23 cellular contexts compared by ENCODE assay signal in genomic region chr11:112161012-112161411, GRCh38. TPM values are rescaled to one million over a fixed set of nuclear protein-coding genes. Genes with fewer than 3 reads are reported as not detected.
DNase-seq lines count a peak whose midpoint lies in the region; ATAC-seq, FAIRE-seq and TF ChIP-seq lines count a peak whose summit lies in the region.
"Had no signal": no experiment of that assay in that cellular context is flagged by ENCODE, and none has a peak within 500 bp of the region (broad histone marks: within the 10 kb centered on the region; RNA-seq: fewer than 3 reads in every experiment).

No MANE protein-coding gene starts in this region.

- ATAC-seq in HepG2 (no peak), T-cell (replicated peaks in 1 of 4) (no peak)
- ATAC-seq: GM12878; stimulated activated memory B cell treated with anti-CD40 and anti-IgM and Interleukin-4, amounts not matched to agents 10 μg/mL and 1 μg/mL and 100 μg/mL, for 72 hours had no signal

- H3K27ac ChIP-seq in liver (ENCODE audit: low read depth in 1 of 2, low read length in 2 of 2) (peak overlapping the region; percentile 8 to 28), HepG2 (ENCODE audit: extremely low read length, insufficient read depth, low read length) (no peak overlapping the region)
- H3K27ac ChIP-seq: SJSA1 had no signal

- H3K36me3 ChIP-seq in liver (ENCODE audit: control insufficient read depth in 4 of 4, insufficient read depth in 3 of 4, low read depth in 1 of 4, low read length in 3 of 4) (no peaks in the 10 kb centered on the region), HepG2 (replicated peaks in 1 of 2; ENCODE audit: control insufficient read depth in 1 of 2, insufficient read depth in 2 of 2, low read length in 2 of 2) (no peaks in the 10 kb centered on the region), adipocyte (ENCODE audit: control insufficient read depth, insufficient read depth, low read length, severe bottlenecking) (no peaks in the 10 kb centered on the region)
- H3K36me3 ChIP-seq: SJSA1 had no signal

- TF ChIP-seq RAD21 in liver (IDR thresholded peaks at IDR 0.05): no peak
- no peak for TF ChIP-seq RAD21 in HepG2 (CRISPR knock-in tag; IDR thresholded peaks at IDR 0.05)

- H3K27ac Mint-ChIP-seq in T-cell: no peak overlapping the region
- H3K27ac Mint-ChIP-seq: activated naive CD4-positive, alpha-beta T cell treated with anti-CD3 and anti-CD28 coated beads for 36 hours; stimulated activated memory B cell treated with anti-CD40 and anti-IgM and Interleukin-4, amounts not matched to agents 10 μg/mL and 1 μg/mL and 100 μg/mL, for 72 hours; type B pancreatic cell had no signal

- peaks cover 5 to 15% of the 10 kb centered on the region in 2 donors for H3K27me3 Mint-ChIP-seq in T-cell

- H3K27me3 ChIP-seq in liver (ENCODE audit: control insufficient read depth in 4 of 4, insufficient read depth in 4 of 4, low read length in 3 of 4) (no peaks in the 10 kb centered on the region), HepG2 (ENCODE audit: control insufficient read depth in 1 of 2, insufficient read depth in 2 of 2, low read length in 2 of 2) (no peaks in the 10 kb centered on the region), adipocyte (replicated peaks; ENCODE audit: control insufficient read depth, insufficient read depth, low read length) (no peaks in the 10 kb centered on the region)
- H3K27me3 ChIP-seq: SJSA1 had no signal

- BruUV-seq in HepG2 (replicated peaks; lab: Mats Ljungman, UMichigan): no TSS peak

- no peak for DNase-seq in HepG2 (ENCODE audit: low spot score)
- peak; percentile 7 for DNase-seq in adipocyte (ENCODE audit: low read depth)
- DNase-seq in iris pigment epithelial cell (ENCODE audit: low read depth): peak; percentile 58
- DNase-seq in stimulated activated CD4-positive, alpha-beta T cell treated with anti-CD3 and anti-CD28 coated beads, Interleukin-2, amount 100 ng/mL, for 48 hours: no peak
- no peak for DNase-seq in head of caudate nucleus
- no peak for DNase-seq in NCI-H187 treated with DMSO at 0.1 percent for 48 hours (lab: John Stamatoyannopoulos, UW)
- DNase-seq in T-cell: no peak
- DNase-seq: ACHN; activated CD4-positive, alpha-beta T cell treated with anti-CD3 and anti-CD28 coated beads for 48 hours; activated naive CD4-positive, alpha-beta T cell treated with anti-CD3 and anti-CD28 coated beads for 36 hours; foreskin melanocyte; immature natural killer cell; NCI-H2171; NCI-H82 had no signal

- intact Hi-C loops in HepG2 (cut with micrococcal nuclease; ENCODE audit: unreplicated experiment) (no loop called here), head of caudate nucleus (cut with DNase I) (no loop called here)

- no peak for TF ChIP-seq CTCF in liver (IDR thresholded peaks at IDR 0.05; ENCODE audit: low read depth, low read length, missing input control)
- no peak for TF ChIP-seq CTCF in HepG2 (CRISPR knock-in tag; IDR thresholded peaks at IDR 0.05)

- H3K4me1 Mint-ChIP-seq in T-cell: peaks cover 0 to 4% (median 3%) of the 10 kb centered on the region in 3 donors
- H3K4me1 Mint-ChIP-seq: neural crest cell had no signal

- no peak for FAIRE-seq in HepG2 (lab: Jason Lieb, UNC)
- FAIRE-seq: GM12878, H54, HTR-8/SVneo had no signal

- H3K9me3 ChIP-seq in liver (ENCODE audit: control insufficient read depth in 4 of 4, low read length in 3 of 4): no peaks in the 10 kb centered on the region
- H3K9me3 ChIP-seq in HepG2 (ENCODE audit: low read length): no peaks in the 10 kb centered on the region
- H3K9me3 ChIP-seq in adipocyte (ENCODE audit: control insufficient read depth, low read length): no peaks in the 10 kb centered on the region
- H3K9me3 ChIP-seq: SJSA1 had no signal

- H2AFZ ChIP-seq in HepG2 (ENCODE audit: low read length): no peak overlapping the region

- no peaks in the 10 kb centered on the region for H3K79me2 ChIP-seq in HepG2 (ENCODE audit: insufficient read depth, low read length)

- H3K4me3 Mint-ChIP-seq in T-cell: no peak overlapping the region
- H3K4me3 Mint-ChIP-seq: activated naive CD4-positive, alpha-beta T cell treated with anti-CD3 and anti-CD28 coated beads for 36 hours; immature natural killer cell; neural crest cell; stimulated activated memory B cell treated with anti-CD40 and anti-IgM and Interleukin-4, amounts not matched to agents 10 μg/mL and 1 μg/mL and 100 μg/mL, for 72 hours; type B pancreatic cell had no signal

- no peak for TF ChIP-seq POLR2A in HepG2 (IDR thresholded peaks at IDR 0.05; ENCODE audit: insufficient read depth in 1 of 2, low read depth in 2 of 2, low read length in 2 of 2)

- H4K20me1 ChIP-seq in HepG2 (ENCODE audit: insufficient read depth, low read length): no peaks in the 10 kb centered on the region

- peaks cover 3 to 25% (median 16%) of the 10 kb centered on the region in 4 donors for H3K4me1 ChIP-seq in liver (ENCODE audit: control insufficient read depth in 4 of 4, insufficient read depth in 4 of 4, low read length in 3 of 4)
- H3K4me1 ChIP-seq in HepG2 (ENCODE audit: insufficient read depth, low read length): peaks cover 58% of the 10 kb centered on the region
- H3K4me1 ChIP-seq in adipocyte (ENCODE audit: control insufficient read depth, insufficient read depth, low read length): peaks cover 22% of the 10 kb centered on the region

- 69% methylated on average over 1 of the region's 1 CpG for WGBS in liver
- WGBS in HepG2 (ENCODE audit: low lambda C conversion rate): 53% methylated on average over 1 of the region's 1 CpG

- TF ChIP-seq EP300 in HepG2 (IDR thresholded peaks at IDR 0.05; ENCODE audit: low read depth in 2 of 2, low read length in 2 of 2): no peak
- TF ChIP-seq EP300 in HepG2 (CRISPR knock-in tag; IDR thresholded peaks at IDR 0.05; ENCODE audit: borderline replicate concordance): no peak

- H3K9ac ChIP-seq in liver (ENCODE audit: low read depth in 1 of 2, low read length in 2 of 2): no peak overlapping the region
- H3K9ac ChIP-seq in HepG2 (ENCODE audit: insufficient read depth, low read depth, low read length): no peak overlapping the region
- H3K9ac ChIP-seq in adipocyte (ENCODE audit: low read length): no peak overlapping the region

- in situ Hi-C loops in HepG2 (cut with HindIII; ENCODE audit: extremely low pct_ligation_motif_present, low pct_unique_long_range_greater_than_20kb): no loop called here

- CTCF ChIA-PET in HepG2 (lab: Yijun Ruan, JAX; ENCODE audit: low intra/inter-chr PET ratio, low total read pairs): no interaction called here
- CTCF ChIA-PET in T-cell (lab: Charles Lee): no interaction called here

- POLR2A ChIA-PET in HepG2 (lab: Yijun Ruan, JAX): no interaction called here
- POLR2A ChIA-PET in T-cell (lab: Charles Lee): no interaction called here

- no peak overlapping the region for H3K4me3 ChIP-seq in liver (ENCODE audit: low read depth in 1 of 3, low read length in 3 of 3)
- no peak overlapping the region for H3K4me3 ChIP-seq in HepG2 (replicated peaks in 1 of 3; ENCODE audit: insufficient read depth in 1 of 3, low read depth in 2 of 3, low read length in 3 of 3)
- no peak overlapping the region for H3K4me3 ChIP-seq in adipocyte (ENCODE audit: low read length)
- H3K4me3 ChIP-seq: GM12878, SJSA1 had no signal

- H3K36me3 Mint-ChIP-seq in T-cell: peaks cover 6% of the 10 kb centered on the region
- H3K36me3 Mint-ChIP-seq: type B pancreatic cell had no signal

- no peaks in the 10 kb centered on the region for H3K9me3 Mint-ChIP-seq in T-cell
- H3K9me3 Mint-ChIP-seq: activated naive CD4-positive, alpha-beta T cell treated with anti-CD3 and anti-CD28 coated beads for 36 hours; immature natural killer cell; neural crest cell; stimulated activated memory B cell treated with anti-CD40 and anti-IgM and Interleukin-4, amounts not matched to agents 10 μg/mL and 1 μg/mL and 100 μg/mL, for 72 hours; type B pancreatic cell had no signal

- no peak overlapping the region for H3K4me2 ChIP-seq in HepG2 (ENCODE audit: low read depth, low read length)

RNA-seq across cellular contexts. Expression of gene IL18, which starts 2.9 kb away (rescaled TPM):
- total RNA-seq in liver: 1 to 10 TPM; 3.8 to 5.2 TPM
- 1 to 10 TPM; 3.0 to 3.3 TPM for polyA plus RNA-seq in liver
- 0.89 and 1.4 TPM in 2 replicates for total RNA-seq in HepG2 (2016; rRNA removed; fragmentation: Illumina TruSeq; extraction: Trizol)
- total RNA-seq in HepG2 (2016; cell fraction: cytosol; rRNA removed; fragmentation: Illumina TruSeq; extraction: Trizol; ENCODE audit: low read depth): 0.30 and 0.44 TPM in 2 replicates
- total RNA-seq in HepG2 (2016; cell fraction: insoluble cytoplasmic fraction; rRNA removed; fragmentation: Illumina TruSeq; extraction: Trizol): 1.4 TPM in 2 replicates
- total RNA-seq in HepG2 (2016; cell fraction: membrane; rRNA removed; fragmentation: Illumina TruSeq; extraction: Trizol): 0.72 and 0.74 TPM in 2 replicates
- total RNA-seq in HepG2 (2016; cell fraction: nucleus; rRNA removed; fragmentation: Illumina TruSeq; extraction: Trizol): 0.66 and 0.75 TPM in 2 replicates
- polyA plus RNA-seq in HepG2 (2011; rRNA removed): 2.7 and 3.6 TPM in 2 replicates
- 1.2 and 1.7 TPM in 2 replicates for polyA plus RNA-seq in HepG2 (2011; cell fraction: cytosol; rRNA removed)
- 1.4 and 2.7 TPM in 2 replicates for polyA plus RNA-seq in HepG2 (2011; cell fraction: nucleus; rRNA removed)
- 0.31 and 0.44 TPM in 2 replicates for polyA plus RNA-seq in HepG2 (2012)
- polyA plus RNA-seq in HepG2 (2016; cell fraction: cytosol; fragmentation: Illumina TruSeq; extraction: Trizol; ENCODE audit: low read depth): 0.38 and 0.43 TPM in 2 replicates
- polyA plus RNA-seq in HepG2 (2016; cell fraction: insoluble cytoplasmic fraction; fragmentation: Illumina TruSeq; extraction: Trizol; ENCODE audit: low read depth): 1.1 and 1.3 TPM in 2 replicates
- polyA plus RNA-seq in HepG2 (2016; cell fraction: membrane; fragmentation: Illumina TruSeq; extraction: Trizol; ENCODE audit: low read depth): 0.60 and 1.1 TPM in 2 replicates
- 1.5 and 2.4 TPM in 2 replicates for polyA plus RNA-seq in HepG2 (2016; cell fraction: nucleus; fragmentation: Illumina TruSeq; extraction: Trizol; ENCODE audit: insufficient read depth, low read depth)
- 0.50 and 22.8 TPM in 2 replicates for polyA minus RNA-seq in HepG2 (2011; rRNA and poly(A)+ RNA removed; ENCODE audit: low replicate concordance)
- 0.97 and 1.5 TPM in 2 replicates for polyA minus RNA-seq in HepG2 (2011; cell fraction: cytosol; rRNA and poly(A)+ RNA removed)
- polyA minus RNA-seq in HepG2 (2011; cell fraction: nucleus; rRNA and poly(A)+ RNA removed): 4.1 TPM in 2 replicates
- total RNA-seq in T-cell: under 1 TPM; 0.20 to 0.53 (median 0.35) TPM
- total RNA-seq: activated naive CD4-positive, alpha-beta T cell treated with anti-CD3 and anti-CD28 coated beads for 36 hours; neural crest cell had no signal

RNA-seq across cellular contexts. Expression of gene TEX12, which starts 6.2 kb away (rescaled TPM):
- total RNA-seq in liver (under 1 TPM in 1 of 2 donors, not detected in 1; 0.42 TPM), HepG2 (2016; rRNA removed; fragmentation: Illumina TruSeq; extraction: Trizol) (not detected in 2 replicates), T-cell (under 1 TPM in 2 of 5 donors, not detected in 3; 0.30 to 0.70 TPM)
- polyA plus RNA-seq in liver (under 1 TPM; 0.07 to 0.29 TPM), HepG2 (2011; rRNA removed) (not detected in 2 replicates)
- not detected in 2 replicates for total RNA-seq in HepG2 (2016; cell fraction: cytosol; rRNA removed; fragmentation: Illumina TruSeq; extraction: Trizol; ENCODE audit: low read depth)
- 0.15 TPM in 1 of 2 replicates, not detected in the other for total RNA-seq in HepG2 (2016; cell fraction: insoluble cytoplasmic fraction; rRNA removed; fragmentation: Illumina TruSeq; extraction: Trizol)
- not detected in 2 replicates for total RNA-seq in HepG2 (2016; cell fraction: membrane; rRNA removed; fragmentation: Illumina TruSeq; extraction: Trizol)
- 0.69 TPM in 1 of 2 replicates, not detected in the other for total RNA-seq in HepG2 (2016; cell fraction: nucleus; rRNA removed; fragmentation: Illumina TruSeq; extraction: Trizol)
- polyA plus RNA-seq in HepG2 (2011; cell fraction: cytosol; rRNA removed): not detected in 2 replicates
- polyA plus RNA-seq in HepG2 (2011; cell fraction: nucleus; rRNA removed): 0.19 TPM in 1 of 2 replicates, not detected in the other
- polyA plus RNA-seq in HepG2 (2012): not detected in 2 replicates
- not detected in 2 replicates for polyA plus RNA-seq in HepG2 (2016; cell fraction: cytosol; fragmentation: Illumina TruSeq; extraction: Trizol; ENCODE audit: low read depth)
- not detected in 2 replicates for polyA plus RNA-seq in HepG2 (2016; cell fraction: insoluble cytoplasmic fraction; fragmentation: Illumina TruSeq; extraction: Trizol; ENCODE audit: low read depth)
- polyA plus RNA-seq in HepG2 (2016; cell fraction: membrane; fragmentation: Illumina TruSeq; extraction: Trizol; ENCODE audit: low read depth): not detected in 2 replicates
- polyA plus RNA-seq in HepG2 (2016; cell fraction: nucleus; fragmentation: Illumina TruSeq; extraction: Trizol; ENCODE audit: insufficient read depth, low read depth): 1.6 TPM in 1 of 2 replicates, not detected in the other
- polyA minus RNA-seq in HepG2 (2011; rRNA and poly(A)+ RNA removed; ENCODE audit: low replicate concordance): not detected in 2 replicates
- not detected in 2 replicates for polyA minus RNA-seq in HepG2 (2011; cell fraction: cytosol; rRNA and poly(A)+ RNA removed)
- polyA minus RNA-seq in HepG2 (2011; cell fraction: nucleus; rRNA and poly(A)+ RNA removed): not detected in 2 replicates
- total RNA-seq: activated naive CD4-positive, alpha-beta T cell treated with anti-CD3 and anti-CD28 coated beads for 36 hours; mesenteric fat pad; neural crest cell; SJSA1 had no signal

RNA-seq across cellular contexts. Expression of gene BCO2, which starts 14.3 kb away (rescaled TPM):
- total RNA-seq in liver (100 to 1,000 TPM in 1 of 2 donors, under 1 TPM in 1; 0.70 to 190 TPM), HepG2 (2016; rRNA removed; fragmentation: Illumina TruSeq; extraction: Trizol) (0.38 TPM in 1 of 2 replicates, not detected in the other), T-cell (1 to 10 TPM; 1.5 to 3.2 (median 1.8) TPM)
- polyA plus RNA-seq in liver (100 to 1,000 TPM in 1 of 2 donors, 10 to 100 TPM in 1; 24.4 to 133 TPM), HepG2 (2011; rRNA removed) (0.58 and 0.67 TPM in 2 replicates)
- 0.40 and 1.2 TPM in 2 replicates for total RNA-seq in HepG2 (2016; cell fraction: cytosol; rRNA removed; fragmentation: Illumina TruSeq; extraction: Trizol; ENCODE audit: low read depth)
- 0.34 and 0.41 TPM in 2 replicates for total RNA-seq in HepG2 (2016; cell fraction: insoluble cytoplasmic fraction; rRNA removed; fragmentation: Illumina TruSeq; extraction: Trizol)
- 0.52 and 0.62 TPM in 2 replicates for total RNA-seq in HepG2 (2016; cell fraction: membrane; rRNA removed; fragmentation: Illumina TruSeq; extraction: Trizol)
- total RNA-seq in HepG2 (2016; cell fraction: nucleus; rRNA removed; fragmentation: Illumina TruSeq; extraction: Trizol): 0.78 and 0.81 TPM in 2 replicates
- polyA plus RNA-seq in HepG2 (2011; cell fraction: cytosol; rRNA removed): 0.15 and 0.19 TPM in 2 replicates
- polyA plus RNA-seq in HepG2 (2011; cell fraction: nucleus; rRNA removed): 1.1 and 1.8 TPM in 2 replicates
- 0.72 and 1.4 TPM in 2 replicates for polyA plus RNA-seq in HepG2 (2012)
- polyA plus RNA-seq in HepG2 (2016; cell fraction: cytosol; fragmentation: Illumina TruSeq; extraction: Trizol; ENCODE audit: low read depth): not detected in 2 replicates
- 0.40 and 0.53 TPM in 2 replicates for polyA plus RNA-seq in HepG2 (2016; cell fraction: insoluble cytoplasmic fraction; fragmentation: Illumina TruSeq; extraction: Trizol; ENCODE audit: low read depth)
- polyA plus RNA-seq in HepG2 (2016; cell fraction: membrane; fragmentation: Illumina TruSeq; extraction: Trizol; ENCODE audit: low read depth): not detected in 2 replicates
- polyA plus RNA-seq in HepG2 (2016; cell fraction: nucleus; fragmentation: Illumina TruSeq; extraction: Trizol; ENCODE audit: insufficient read depth, low read depth): 2.3 and 2.8 TPM in 2 replicates
- 0.28 and 0.40 TPM in 2 replicates for polyA minus RNA-seq in HepG2 (2011; rRNA and poly(A)+ RNA removed; ENCODE audit: low replicate concordance)
- not detected in 2 replicates for polyA minus RNA-seq in HepG2 (2011; cell fraction: cytosol; rRNA and poly(A)+ RNA removed)
- 2.7 and 4.0 TPM in 2 replicates for polyA minus RNA-seq in HepG2 (2011; cell fraction: nucleus; rRNA and poly(A)+ RNA removed)

Comparison
In these comparisons a context has a peak if more than half of its experiments do, and no peak if none do; other contexts are left out.
1. DNase-seq: peak in adipocyte (single experiment) and iris pigment epithelial cell (single experiment); none in HepG2 (single experiment), stimulated activated CD4-positive, alpha-beta T cell treated with anti-CD3 and anti-CD28 coated beads, Interleukin-2, amount 100 ng/mL, for 48 hours (0 of 2), head of caudate nucleus (0 of 42), NCI-H187 treated with DMSO at 0.1 percent for 48 hours (single experiment) and T-cell (0 of 34).